In the genomic region with DNA sequence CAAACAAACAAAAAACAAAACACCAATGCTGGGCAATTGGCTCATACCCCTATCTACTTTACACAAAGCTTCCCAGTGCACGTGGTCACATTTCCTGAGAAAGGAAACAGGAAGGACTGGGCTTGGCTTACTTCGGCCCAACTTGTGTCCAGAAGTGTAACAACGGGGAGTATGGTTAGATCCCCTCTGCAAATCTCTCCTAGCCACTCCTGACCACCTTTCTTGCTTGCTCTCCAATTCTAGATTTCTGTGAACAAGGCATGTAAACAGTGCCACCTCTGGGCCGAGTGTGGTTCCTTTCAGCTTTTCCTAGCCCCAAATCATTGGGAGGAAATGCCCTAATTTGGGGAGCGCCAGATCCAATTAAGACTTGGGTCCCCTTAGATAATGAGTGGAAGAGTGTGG, we compare ENCODE assay signal across 8 cellular contexts. TPM values are rescaled to one million over a fixed set of nuclear protein-coding genes. Genes with fewer than 3 reads are reported as not detected.
DNase-seq lines count a peak whose midpoint lies in the region; ATAC-seq, FAIRE-seq and TF ChIP-seq lines count a peak whose summit lies in the region.

No MANE protein-coding gene starts in this region.

- CTCF ChIA-PET in A549 (lab: Yijun Ruan, JAX): interaction anchor here (0.6 to 6.6 kb wide), 9 partner anchors 9 to 91 kb away, joined by 3 to 43 read pairs (median 4); no protein-coding TSS in a partner anchor

- no peak for FAIRE-seq in A549 (lab: Jason Lieb, UNC)

- H3K9ac ChIP-seq in liver (ENCODE audit: low read depth in 1 of 2, low read length in 2 of 2): no peak overlapping the region

- H3K4me3 ChIP-seq in A549 (no peak overlapping the region), HFF-Myc (replicated peaks; ENCODE audit: low read depth, low read length) (no peak overlapping the region), breast epithelium (no peak overlapping the region), liver (ENCODE audit: low read depth in 1 of 3, low read length in 3 of 3) (no peak overlapping the region)

- TF ChIP-seq CTCF in A549 (IDR thresholded peaks at IDR 0.05): peak; percentile 30
- peak; percentile 26 for TF ChIP-seq CTCF in HFF-Myc (IDR thresholded peaks at IDR 0.05; ENCODE audit: low read depth, low read length, missing control alignments)
- TF ChIP-seq CTCF in breast epithelium (IDR thresholded peaks at IDR 0.05): peak in 2 of 3 donors; percentile 31 to 55
- peak; percentile 44 for TF ChIP-seq CTCF in liver (IDR thresholded peaks at IDR 0.05; ENCODE audit: low read depth, low read length, missing input control)

- TF ChIP-seq RAD21 in A549 (conservative IDR thresholded peaks at IDR 0.05 in 1 of 2, IDR thresholded peaks at IDR 0.05 in 1 of 2) (peak; percentile 46 to 56; a peak in 4 of 5 replicates), liver (IDR thresholded peaks at IDR 0.05) (peak; percentile 80 to 89)

- H3K27me3 ChIP-seq in breast epithelium: no peaks in the 10 kb centered on the region
- no peaks in the 10 kb centered on the region for H3K27me3 ChIP-seq in liver (ENCODE audit: control insufficient read depth in 4 of 4, insufficient read depth in 4 of 4, low read length in 3 of 4)

- intact Hi-C loops in breast epithelium (cut with DNase I; ENCODE audit: low total_unique reads): loop anchor here (5.0 kb wide), 1 partner anchor 628 kb away; no protein-coding TSS in a partner anchor

- TF ChIP-seq EP300 in A549 (IDR thresholded peaks at IDR 0.05): no peak

- no peak for TF ChIP-seq POLR2A in A549 (IDR thresholded peaks at IDR 0.05; ENCODE audit: low read length)
- TF ChIP-seq POLR2A in breast epithelium (IDR thresholded peaks at IDR 0.05): no peak

- no peak overlapping the region for H3K27ac ChIP-seq in A549
- no peak overlapping the region for H3K27ac ChIP-seq in breast epithelium
- no peak overlapping the region for H3K27ac ChIP-seq in liver (ENCODE audit: low read depth in 1 of 2, low read length in 2 of 2)

- WGBS in A549 (ENCODE audit: missing lambda C conversion rate): 77% methylated on average over 5 of the region's 5 CpGs
- WGBS in liver: 51% methylated on average over 5 of the region's 5 CpGs

- POLR2A ChIA-PET in A549 (lab: Yijun Ruan, JAX): no interaction called here

- no peaks in the 10 kb centered on the region for H3K4me1 ChIP-seq in A549
- H3K4me1 ChIP-seq in breast epithelium: no peaks in the 10 kb centered on the region
- peaks cover 0 to 3% (median 0%) of the 10 kb centered on the region in 4 donors for H3K4me1 ChIP-seq in liver (ENCODE audit: control insufficient read depth in 4 of 4, insufficient read depth in 4 of 4, low read length in 3 of 4)

- no peaks in the 10 kb centered on the region for H3K9me3 ChIP-seq in A549
- H3K9me3 ChIP-seq in breast epithelium: no peaks in the 10 kb centered on the region
- H3K9me3 ChIP-seq in liver (ENCODE audit: control insufficient read depth in 4 of 4, low read length in 3 of 4): no peaks in the 10 kb centered on the region

- no peak overlapping the region for H3K4me2 ChIP-seq in A549

- DNase-seq in A549 (ENCODE audit: low read depth in 1 of 2, low spot score in 1 of 2) (no peak), HFF-Myc (ENCODE audit: extremely low read depth, low read depth) (no peak), breast epithelium (ENCODE audit: low spot score in 2 of 2) (no peak), SIG-M5 treated with dmso at 0.1 percent for 504 hours (lab: John Stamatoyannopoulos, UW; ENCODE audit: unreplicated experiment) (no peak), NCI-H128 (lab: John Stamatoyannopoulos, UW; ENCODE audit: unreplicated experiment) (no peak)
- DNase-seq in stimulated activated CD4-positive, alpha-beta T cell treated with anti-CD3 and anti-CD28 coated beads, Interleukin-12 subunit alpha, Interleukin-12 subunit beta, amount 100 ng/mL, for 4 hours: no peak

- H3K36me3 ChIP-seq in breast epithelium (no peaks in the 10 kb centered on the region), liver (ENCODE audit: control insufficient read depth in 4 of 4, insufficient read depth in 3 of 4, low read depth in 1 of 4, low read length in 3 of 4) (peaks cover 0 to 11% (median 5%) of the 10 kb centered on the region in 4 donors)

- ATAC-seq in A549: peak in 1 of 2 experiments; percentile 30; a peak in 2 of 6 replicates
- ATAC-seq in HG02884 (IDR thresholded peaks at IDR 0.05; ENCODE audit: unreplicated experiment): no peak

TF ChIP-seq in A549, 52 proteins besides CTCF, POLR2A, EP300 and RAD21:
- TF ChIP-seq ELK1 (IDR thresholded peaks at IDR 0.05; ENCODE audit: low read depth, low read length) (no peak), SMC3 (IDR thresholded peaks at IDR 0.05) (peak; percentile 22; the same call in 1 of the 3 replicates)

TF ChIP-seq in liver, 16 proteins besides CTCF, POLR2A, EP300 and RAD21 (continues in another document):
- TF ChIP-seq FOXA2 (IDR thresholded peaks at IDR 0.05): no peak
- TF ChIP-seq, protein P1, sequence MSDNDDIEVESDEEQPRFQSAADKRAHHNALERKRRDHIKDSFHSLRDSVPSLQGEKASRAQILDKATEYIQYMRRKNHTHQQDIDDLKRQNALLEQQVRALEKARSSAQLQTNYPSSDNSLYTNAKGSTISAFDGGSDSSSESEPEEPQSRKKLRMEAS (IDR thresholded peaks at IDR 0.05): no peak
- no peak for TF ChIP-seq HNF4A (conservative IDR thresholded peaks at IDR 0.05)
- no peak for TF ChIP-seq GABPA (IDR thresholded peaks at IDR 0.05 in 1 of 2, conservative IDR thresholded peaks at IDR 0.05 in 1 of 2)
- no peak for TF ChIP-seq ZBTB33 (IDR thresholded peaks at IDR 0.05)
- no peak for TF ChIP-seq REST (IDR thresholded peaks at IDR 0.05)
- no peak for TF ChIP-seq TAF1 (conservative IDR thresholded peaks at IDR 0.05)
- no peak for TF ChIP-seq JUND (IDR thresholded peaks at IDR 0.05)
- TF ChIP-seq HNF4G (IDR thresholded peaks at IDR 0.05): no peak

RNA-seq across cellular contexts. Expression of gene FRAT2, which starts 21.0 kb away (rescaled TPM):
- 4.1 and 4.4 TPM in 2 replicates for polyA plus RNA-seq in A549 (2011; rRNA removed)
- polyA plus RNA-seq in A549 (2012; cell fraction: cytosol; rRNA removed): 5.6 and 7.8 TPM in 2 replicates
- polyA plus RNA-seq in A549 (2012; cell fraction: nucleus; rRNA removed): 4.9 and 6.3 TPM in 2 replicates
- polyA plus RNA-seq in A549 (2017; fragmentation: RNase III; extraction: RNeasy Plus Mini Kit Qiagen cat#74134 plus additional on column Dnase treatment): 2.8 to 5.0 TPM (median 3.9 TPM) in 3 replicates
- 3.3 and 3.6 TPM in 2 replicates for polyA minus RNA-seq in A549 (2011; rRNA and poly(A)+ RNA removed)
- 10 to 100 TPM; 12.2 to 24.1 (median 15.4) TPM for total RNA-seq in breast epithelium
- total RNA-seq in liver: 10 to 100 TPM; 14.4 to 15.1 TPM
- polyA plus RNA-seq in liver: 1 to 10 TPM; 2.7 to 9.0 TPM

RNA-seq across cellular contexts. Expression of gene FRAT1, which starts 36.5 kb away (rescaled TPM):
- 1.3 and 1.5 TPM in 2 replicates for polyA plus RNA-seq in A549 (2011; rRNA removed)
- 1.1 and 1.9 TPM in 2 replicates for polyA plus RNA-seq in A549 (2012; cell fraction: cytosol; rRNA removed)
- polyA plus RNA-seq in A549 (2012; cell fraction: nucleus; rRNA removed): 1.5 and 2.2 TPM in 2 replicates
- 1.2 to 2.3 TPM (median 2.0 TPM) in 3 replicates for polyA plus RNA-seq in A549 (2017; fragmentation: RNase III; extraction: RNeasy Plus Mini Kit Qiagen cat#74134 plus additional on column Dnase treatment)
- 1.8 and 2.7 TPM in 2 replicates for polyA minus RNA-seq in A549 (2011; rRNA and poly(A)+ RNA removed)
- total RNA-seq in breast epithelium: 10 to 100 TPM in 1 of 3 donors, 1 to 10 TPM in 2; 3.6 to 11.6 (median 9.8) TPM
- 1 to 10 TPM; 5.9 to 7.4 TPM for total RNA-seq in liver
- polyA plus RNA-seq in liver: 1 to 10 TPM; 4.3 to 4.6 TPM

RNA-seq across cellular contexts. Expression of gene RRP12, which starts 45.6 kb away (rescaled TPM):
- polyA plus RNA-seq in A549 (2011; rRNA removed) (38.1 and 40.8 TPM in 2 replicates), A549 (2017; fragmentation: RNase III; extraction: RNeasy Plus Mini Kit Qiagen cat#74134 plus additional on column Dnase treatment) (37.0 to 43.9 TPM (median 37.9 TPM) in 3 replicates), liver (1 to 10 TPM; 5.7 to 7.8 TPM)
- 29.5 and 30.1 TPM in 2 replicates for polyA plus RNA-seq in A549 (2012; cell fraction: cytosol; rRNA removed)
- 110 and 127 TPM in 2 replicates for polyA plus RNA-seq in A549 (2012; cell fraction: nucleus; rRNA removed)
- polyA minus RNA-seq in A549 (2011; rRNA and poly(A)+ RNA removed): 66.7 and 83.7 TPM in 2 replicates
- total RNA-seq in breast epithelium (10 to 100 TPM in 2 of 3 donors, 1 to 10 TPM in 1; 7.7 to 17.7 (median 15.7) TPM), liver (1 to 10 TPM; 6.1 to 9.6 TPM)
